ENCODE assay signal across 17 cellular contexts in the genomic region with DNA sequence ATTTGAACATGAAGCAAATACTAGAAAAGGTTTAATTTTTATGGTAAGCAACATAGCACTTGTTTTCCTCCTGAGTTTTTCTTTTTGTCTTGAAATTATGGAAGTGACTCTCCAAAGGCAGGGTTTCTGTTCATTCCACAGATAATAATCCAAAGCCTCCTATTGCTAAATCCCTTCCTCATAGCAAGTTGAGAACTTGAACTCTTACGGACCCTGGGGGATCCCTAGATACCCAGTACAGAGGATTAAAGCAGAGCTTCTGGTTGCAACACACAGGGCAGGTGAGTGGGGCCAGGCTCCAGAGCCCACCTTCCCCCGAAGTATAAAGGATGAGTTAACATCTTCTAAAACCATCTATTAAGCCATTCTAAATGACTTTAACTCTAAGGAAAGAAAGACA.
"Had no signal": no experiment of that assay in that cellular context is flagged by ENCODE, and none has a peak within 500 bp of the region (broad histone marks: within the 10 kb centered on the region; RNA-seq: fewer than 3 reads in every experiment).

No MANE protein-coding gene starts in this region.

- DNase-seq: activated B cell treated with CpG ODN at 0.5 μM for 24 hours; activated CD4-positive, alpha-beta T cell treated with anti-CD3 and anti-CD28 coated beads, Interleukin-2, amount 10 ng/mL, durations not matched to agents 24 days and 14 days; activated T-cell treated with anti-CD3 and anti-CD28 coated beads for 4 hours; amniotic stem cell; brain microvascular endothelial cell; midbrain; ovary; stimulated activated CD4-positive, alpha-beta T cell treated with anti-CD3 and anti-CD28 coated beads, Interleukin-4, amount 100 ng/mL, for 4 hours had no signal

- H3K27me3 ChIP-seq: brain microvascular endothelial cell, neural progenitor cell, ovary had no signal

- H3K36me3 ChIP-seq: brain microvascular endothelial cell, neural progenitor cell, ovary had no signal

- H3K4me1 Mint-ChIP-seq: activated B cell treated with CpG ODN at 0.5 μM for 24 hours; activated CD4-positive, alpha-beta T cell treated with anti-CD3 and anti-CD28 coated beads, Interleukin-2, amount 10 ng/mL, durations not matched to agents 24 days and 14 days; activated naive CD4-positive, alpha-beta T cell treated with anti-CD3 and anti-CD28 coated beads, Interleukin-2, amount 50 U/mL, for 24 hours; activated T-helper 17 cell treated with anti-CD3 and anti-CD28 coated beads, Interleukin-2, amount 50 U/mL, for 72 hours had no signal

- H3K27me3 Mint-ChIP-seq: activated B cell treated with CpG ODN at 0.5 μM for 24 hours; activated CD4-positive, alpha-beta T cell treated with anti-CD3 and anti-CD28 coated beads, Interleukin-2, amount 10 ng/mL, durations not matched to agents 24 days and 14 days; activated naive CD4-positive, alpha-beta T cell treated with anti-CD3 and anti-CD28 coated beads, Interleukin-2, amount 50 U/mL, for 24 hours had no signal

- ATAC-seq: activated T-helper 17 cell treated with anti-CD3 and anti-CD28 coated beads, Interleukin-2, amount 50 U/mL, for 72 hours; left lobe of liver; SK-N-SH treated with all-trans-retinoic acid at 6 μM for 48 hours had no signal

- H3K9me3 Mint-ChIP-seq: activated B cell treated with CpG ODN at 0.5 μM for 24 hours; activated CD4-positive, alpha-beta T cell treated with anti-CD3 and anti-CD28 coated beads, Interleukin-2, amount 10 ng/mL, durations not matched to agents 24 days and 14 days; activated naive CD4-positive, alpha-beta T cell treated with anti-CD3 and anti-CD28 coated beads, Interleukin-2, amount 50 U/mL, for 24 hours; activated T-helper 17 cell treated with anti-CD3 and anti-CD28 coated beads, Interleukin-2, amount 50 U/mL, for 72 hours had no signal

- H3K36me3 Mint-ChIP-seq: activated naive CD4-positive, alpha-beta T cell treated with anti-CD3 and anti-CD28 coated beads, Interleukin-2, amount 50 U/mL, for 24 hours; neural progenitor cell had no signal

- H3K4me3 Mint-ChIP-seq: activated B cell treated with CpG ODN at 0.5 μM for 24 hours; activated CD4-positive, alpha-beta T cell treated with anti-CD3 and anti-CD28 coated beads, Interleukin-2, amount 10 ng/mL, durations not matched to agents 24 days and 14 days; activated naive CD4-positive, alpha-beta T cell treated with anti-CD3 and anti-CD28 coated beads, Interleukin-2, amount 50 U/mL, for 24 hours; activated T-helper 17 cell treated with anti-CD3 and anti-CD28 coated beads, Interleukin-2, amount 50 U/mL, for 72 hours; neural progenitor cell; T-helper 1 cell treated with Interleukin-12 subunit alpha and Interleukin-12 subunit beta and Interleukin-4 antibody, amounts not matched to agents 30 μg/mL and 1 μg/mL, for 36 hours had no signal

- FAIRE-seq: islet of Langerhans had no signal

- H3K27ac ChIP-seq: brain microvascular endothelial cell, dorsolateral prefrontal cortex, neural progenitor cell, ovary had no signal

- H3K9ac ChIP-seq: neural progenitor cell had no signal

- H3K9me3 ChIP-seq: ovary had no signal

- H3K27ac Mint-ChIP-seq: activated B cell treated with CpG ODN at 0.5 μM for 24 hours; activated CD4-positive, alpha-beta T cell treated with anti-CD3 and anti-CD28 coated beads, Interleukin-2, amount 10 ng/mL, durations not matched to agents 24 days and 14 days; activated naive CD4-positive, alpha-beta T cell treated with anti-CD3 and anti-CD28 coated beads, Interleukin-2, amount 50 U/mL, for 24 hours; activated T-helper 17 cell treated with anti-CD3 and anti-CD28 coated beads, Interleukin-2, amount 50 U/mL, for 72 hours; neural progenitor cell; T-helper 1 cell treated with Interleukin-12 subunit alpha and Interleukin-12 subunit beta and Interleukin-4 antibody, amounts not matched to agents 30 μg/mL and 1 μg/mL, for 36 hours had no signal

- H3K4me3 ChIP-seq: neural progenitor cell, ovary, skin epidermis had no signal
